ENCODE assay signal across 26 cellular contexts in genomic region chr5:32552936-32553335, GRCh38.
"Had no signal": no experiment of that assay in that cellular context is flagged by ENCODE, and none has a peak within 500 bp of the region (broad histone marks: within the 10 kb centered on the region; RNA-seq: fewer than 3 reads in every experiment).

No MANE protein-coding gene starts in this region.

- H3K4me3 ChIP-seq: coronary artery, esophagus squamous epithelium, gastrocnemius medialis, heart right ventricle, left lung, lower lobe of right lung had no signal

- ATAC-seq: effector memory CD8-positive, alpha-beta T cell; esophagus mucosa; gastrocnemius medialis; heart right ventricle; left cardiac atrium; left lung; left ventricle myocardium superior; lower lobe of right lung; naive thymus-derived CD4-positive, alpha-beta T cell had no signal

- H3K27ac ChIP-seq: coronary artery, epithelial cell of prostate, esophagus squamous epithelium, gastrocnemius medialis, heart right ventricle, left lung, lower lobe of right lung had no signal

- H3K27me3 ChIP-seq: esophagus squamous epithelium, gastrocnemius medialis, heart right ventricle, left lung had no signal

- H3K36me3 ChIP-seq: esophagus squamous epithelium, gastrocnemius medialis, heart right ventricle, left lung, lower lobe of right lung had no signal

- DNase-seq: effector CD8-positive, alpha-beta T cell; effector memory CD8-positive, alpha-beta T cell; endodermal cell; erythroblast; esophagus squamous epithelium; foreskin fibroblast; foreskin melanocyte; gastrocnemius medialis; glutamatergic neuron; head of caudate nucleus; heart right ventricle; hippocampal formation; immature natural killer cell; islet precursor cell; left cardiac atrium; left lung; left ventricle myocardium superior; lower lobe of right lung; mesenchymal stem cell; midbrain; naive thymus-derived CD4-positive, alpha-beta T cell had no signal

- FAIRE-seq: colon, endometrium had no signal

- H3K9me3 ChIP-seq: esophagus squamous epithelium, gastrocnemius medialis, left lung, lower lobe of right lung had no signal

- H3K4me1 ChIP-seq: esophagus squamous epithelium, gastrocnemius medialis, lower lobe of right lung had no signal
